Comparison of ENCODE assay signal across 16 cellular contexts in genomic region chr4:22385615-22386014, GRCh38.
DNase-seq lines count a peak whose midpoint lies in the region; ATAC-seq and TF ChIP-seq lines count a peak whose summit lies in the region.
"Had no signal": no experiment of that assay in that cellular context is flagged by ENCODE, and none has a peak within 500 bp of the region (broad histone marks: within the 10 kb centered on the region; RNA-seq: fewer than 3 reads in every experiment).

No MANE protein-coding gene starts in this region.

- no peak overlapping the region for H3K4me3 Mint-ChIP-seq in activated naive CD8-positive, alpha-beta T cell treated with anti-CD3 and anti-CD28 coated beads, Interleukin-2, amount 50 U/mL, for 24 hours
- no peak overlapping the region for H3K4me3 Mint-ChIP-seq in activated naive CD8-positive, alpha-beta T cell treated with anti-CD3 and anti-CD28 coated beads for 36 hours

- H3K27ac ChIP-seq in RWPE2 (ENCODE audit: poor library complexity, severe bottlenecking) (peak overlapping the region; percentile 89), substantia nigra (ENCODE audit: low read depth, low read length, poor library complexity, severe bottlenecking) (no peak overlapping the region)
- H3K27ac ChIP-seq: BLaER1, neutrophil had no signal

- H3K4me1 ChIP-seq in RWPE2 (ENCODE audit: insufficient read depth, poor library complexity, severe bottlenecking), result peaks cover 17% of the 10 kb centered on the region
- H3K4me1 ChIP-seq: BLaER1 had no signal

- no peak overlapping the region for H3K4me3 ChIP-seq in RWPE2 (ENCODE audit: severe bottlenecking)
- H3K4me3 ChIP-seq: BLaER1, lung had no signal

- no peaks in the 10 kb centered on the region for H3K9me3 Mint-ChIP-seq in activated naive CD8-positive, alpha-beta T cell treated with anti-CD3 and anti-CD28 coated beads, Interleukin-2, amount 50 U/mL, for 24 hours
- H3K9me3 Mint-ChIP-seq in activated naive CD8-positive, alpha-beta T cell treated with anti-CD3 and anti-CD28 coated beads for 36 hours, result no peaks in the 10 kb centered on the region

- no peak for TF ChIP-seq CTCF in RWPE2 (IDR thresholded peaks at IDR 0.05; ENCODE audit: poor library complexity, severe bottlenecking)

- no peaks in the 10 kb centered on the region for H3K9me3 ChIP-seq in RWPE2 (ENCODE audit: severe bottlenecking)
- H3K9me3 ChIP-seq: BLaER1, neutrophil had no signal

- H3K36me3 Mint-ChIP-seq in activated naive CD8-positive, alpha-beta T cell treated with anti-CD3 and anti-CD28 coated beads, Interleukin-2, amount 50 U/mL, for 24 hours (ENCODE audit: low read depth), result peaks cover 6% of the 10 kb centered on the region
- H3K36me3 Mint-ChIP-seq in activated naive CD8-positive, alpha-beta T cell treated with anti-CD3 and anti-CD28 coated beads for 36 hours, result peaks cover 27% of the 10 kb centered on the region

- H3K4me1 Mint-ChIP-seq in activated naive CD8-positive, alpha-beta T cell treated with anti-CD3 and anti-CD28 coated beads, Interleukin-2, amount 50 U/mL, for 24 hours, result peaks cover 11% of the 10 kb centered on the region
- H3K4me1 Mint-ChIP-seq in activated naive CD8-positive, alpha-beta T cell treated with anti-CD3 and anti-CD28 coated beads for 36 hours, result peaks cover 6% of the 10 kb centered on the region

- no peaks in the 10 kb centered on the region for H3K27me3 ChIP-seq in RWPE2 (ENCODE audit: insufficient read depth, poor library complexity, severe bottlenecking)
- H3K27me3 ChIP-seq: BLaER1, neutrophil had no signal

- no peaks in the 10 kb centered on the region for H3K27me3 Mint-ChIP-seq in activated naive CD8-positive, alpha-beta T cell treated with anti-CD3 and anti-CD28 coated beads, Interleukin-2, amount 50 U/mL, for 24 hours
- H3K27me3 Mint-ChIP-seq in activated naive CD8-positive, alpha-beta T cell treated with anti-CD3 and anti-CD28 coated beads for 36 hours, result no peaks in the 10 kb centered on the region

- H3K27ac Mint-ChIP-seq in activated naive CD8-positive, alpha-beta T cell treated with anti-CD3 and anti-CD28 coated beads, Interleukin-2, amount 50 U/mL, for 24 hours, result peak overlapping the region; percentile 71
- no peak overlapping the region for H3K27ac Mint-ChIP-seq in activated naive CD8-positive, alpha-beta T cell treated with anti-CD3 and anti-CD28 coated beads for 36 hours

- H3K36me3 ChIP-seq in RWPE2 (ENCODE audit: low read depth), result peaks cover 10% of the 10 kb centered on the region
- H3K36me3 ChIP-seq: neutrophil had no signal

- no peak for DNase-seq in activated naive CD8-positive, alpha-beta T cell treated with anti-CD3 and anti-CD28 coated beads, Interleukin-2, amount 50 U/mL, for 24 hours
- no peak for DNase-seq in activated naive CD8-positive, alpha-beta T cell treated with anti-CD3 and anti-CD28 coated beads for 36 hours
- DNase-seq in RWPE2 (ENCODE audit: low spot score) (peak; percentile 64), fibroblast of peridontal ligament (ENCODE audit: extremely low read depth) (peak; percentile 36), stromal cell of bone marrow (ENCODE audit: low read depth) (peak; percentile 39), substantia nigra (lab: John Stamatoyannopoulos, UW) (no peak), NCI-H748 (lab: John Stamatoyannopoulos, UW; ENCODE audit: unreplicated experiment) (no peak), T-helper 1 cell (no peak)
- DNase-seq: activated CD8-positive, alpha-beta memory T cell treated with anti-CD3 and anti-CD28 coated beads for 24 hours; aorta; effector memory CD4-positive, alpha-beta T cell; hippocampal formation; stimulated activated CD4-positive, alpha-beta T cell treated with anti-CD3 and anti-CD28 coated beads, Interleukin-15, amount 100 ng/mL, for 24 hours had no signal

- peak; percentile 91 for ATAC-seq in activated naive CD8-positive, alpha-beta T cell treated with anti-CD3 and anti-CD28 coated beads, Interleukin-2, amount 50 U/mL, for 24 hours
- ATAC-seq in RWPE2 (ENCODE audit: low read depth), result peak; percentile 93

Comparison
In these comparisons a context has a peak if more than half of its experiments do, and no peak if none do; other contexts are left out.
1. DNase-seq: peak in RWPE2 (single experiment), fibroblast of peridontal ligament (single experiment) and stromal cell of bone marrow (single experiment); none in activated naive CD8-positive, alpha-beta T cell treated with anti-CD3 and anti-CD28 coated beads, Interleukin-2, amount 50 U/mL, for 24 hours (single experiment), activated naive CD8-positive, alpha-beta T cell treated with anti-CD3 and anti-CD28 coated beads for 36 hours (single experiment), substantia nigra (0 of 49), NCI-H748 (single experiment) and T-helper 1 cell (0 of 5).